Comparison of ENCODE assay signal across 24 cellular contexts in genomic region chr17:79864617-79865250, GRCh38. TPM values are rescaled to one million over a fixed set of nuclear protein-coding genes. Genes with fewer than 3 reads are reported as not detected.
DNase-seq lines count a peak whose midpoint lies in the region; ATAC-seq and TF ChIP-seq lines count a peak whose summit lies in the region.
"Had no signal": no experiment of that assay in that cellular context is flagged by ENCODE, and none has a peak within 500 bp of the region (broad histone marks: within the 10 kb centered on the region; RNA-seq: fewer than 3 reads in every experiment).

No MANE protein-coding gene starts in this region.

- no peaks in the 10 kb centered on the region for H3K9me2 ChIP-seq in SK-N-SH

- H3K4me3 Mint-ChIP-seq in CD14-positive monocyte = peak overlapping the region in 1 of 2 donors; percentile 9
- H3K4me3 Mint-ChIP-seq: CD8-positive, alpha-beta T cell had no signal

- TF ChIP-seq RAD21 in SK-N-SH (IDR thresholded peaks at IDR 0.05; ENCODE audit: low read length) = no peak

- no peak for ATAC-seq in SK-N-SH treated with all-trans-retinoic acid at 6 μM for 48 hours
- no peak for ATAC-seq in GM18519 (IDR thresholded peaks at IDR 0.05; ENCODE audit: low FRiP score, unreplicated experiment)
- ATAC-seq: CD8-positive, alpha-beta T cell; Right ventricle myocardium inferior had no signal

- no peak overlapping the region for H3K9ac ChIP-seq in SK-N-SH
- H3K9ac ChIP-seq: BLaER1 treated with 17β-estradiol and CSF1 and Interleukin-3, amounts not matched to agents 10 nM and 100 nM; KMS-11 had no signal

- H3K4me2 ChIP-seq in SK-N-SH (no peak overlapping the region), osteoblast (ENCODE audit: insufficient read depth, low read length) (no peak overlapping the region)
- H3K4me2 ChIP-seq: BLaER1 treated with 17β-estradiol and CSF1 and Interleukin-3, amounts not matched to agents 10 nM and 100 nM; KMS-11 had no signal

- 74% methylated on average over 20 of the region's 20 CpGs for WGBS in SK-N-SH (ENCODE audit: low lambda C conversion rate)

- H3K36me3 Mint-ChIP-seq in CD14-positive monocyte = no peaks in the 10 kb centered on the region
- H3K36me3 Mint-ChIP-seq: CD8-positive, alpha-beta T cell had no signal

- H3K79me2 ChIP-seq in SK-N-SH (ENCODE audit: insufficient read depth) (no peaks in the 10 kb centered on the region), osteoblast (ENCODE audit: insufficient read depth, low read length) (no peaks in the 10 kb centered on the region)

- no peak for TF ChIP-seq EP300 in SK-N-SH (IDR thresholded peaks at IDR 0.05; ENCODE audit: borderline replicate concordance in 1 of 2, low read depth in 1 of 2, low read length in 1 of 2)

- H3K4me1 Mint-ChIP-seq in CD14-positive monocyte = peaks cover 1% of the 10 kb centered on the region

- H4K20me1 ChIP-seq in SK-N-SH (ENCODE audit: insufficient read depth) (no peaks in the 10 kb centered on the region), osteoblast (ENCODE audit: insufficient read depth, low read length) (no peaks in the 10 kb centered on the region)

- H3K4me3 ChIP-seq in SK-N-SH (ENCODE audit: low read depth in 2 of 2, low read length in 1 of 2) = no peak overlapping the region
- no peak overlapping the region for H3K4me3 ChIP-seq in HEK293 (ENCODE audit: low read depth, low read length)
- no peak overlapping the region for H3K4me3 ChIP-seq in epithelial cell of esophagus (ENCODE audit: low read length)
- H3K4me3 ChIP-seq in osteoblast (ENCODE audit: insufficient read depth, low read length) = no peak overlapping the region
- H3K4me3 ChIP-seq: BLaER1 treated with 17β-estradiol and CSF1 and Interleukin-3, amounts not matched to agents 10 nM and 100 nM; HAP-1; SK-N-MC had no signal

- H3K27ac ChIP-seq in SK-N-SH (ENCODE audit: low read depth in 2 of 2, low read length in 1 of 2) = no peak overlapping the region
- no peak overlapping the region for H3K27ac ChIP-seq in HEK293 (ENCODE audit: extremely low read depth, low read depth, low read length)
- no peak overlapping the region for H3K27ac ChIP-seq in osteoblast (ENCODE audit: low read depth, low read length)
- H3K27ac ChIP-seq: BLaER1 treated with 17β-estradiol and CSF1 and Interleukin-3, amounts not matched to agents 10 nM and 100 nM; HL-60; KMS-11; SK-N-MC had no signal

- H3F3A ChIP-seq in SK-N-SH (replicated peaks; ENCODE audit: insufficient read depth) = peaks cover 9% of the 10 kb centered on the region

- no peak for TF ChIP-seq CTCF in SK-N-SH (IDR thresholded peaks at IDR 0.05)
- no peak for TF ChIP-seq CTCF in HEK293 (tag by site-specific recombination; IDR thresholded peaks at IDR 0.05)
- TF ChIP-seq CTCF in epithelial cell of esophagus (IDR thresholded peaks at IDR 0.05; ENCODE audit: insufficient read depth, low read depth, low read length, missing control alignments) = no peak
- TF ChIP-seq CTCF in osteoblast (IDR thresholded peaks at IDR 0.05; ENCODE audit: extremely low read depth, low read depth, low read length) = no peak
- no peak for TF ChIP-seq CTCF in CD14-positive monocyte (IDR thresholded peaks at IDR 0.05)

- intact Hi-C loops in CD14-positive monocyte (cut with micrococcal nuclease) = no loop called here

- H3K36me3 ChIP-seq in SK-N-SH (replicated peaks in 1 of 2; ENCODE audit: control insufficient read depth in 1 of 2, insufficient read depth in 2 of 2, low read length in 1 of 2) = no peaks in the 10 kb centered on the region
- no peaks in the 10 kb centered on the region for H3K36me3 ChIP-seq in HEK293 (ENCODE audit: control insufficient read depth in 2 of 2, insufficient read depth in 1 of 2, low read length in 2 of 2)
- H3K36me3 ChIP-seq in osteoblast (ENCODE audit: insufficient read depth, low read length) = no peaks in the 10 kb centered on the region
- H3K36me3 ChIP-seq: BLaER1 treated with 17β-estradiol and CSF1 and Interleukin-3, amounts not matched to agents 10 nM and 100 nM; HAP-1 had no signal

- no peak overlapping the region for H2AFZ ChIP-seq in SK-N-SH (ENCODE audit: low read depth)
- H2AFZ ChIP-seq in osteoblast (ENCODE audit: low read length) = no peak overlapping the region

- H3K27ac Mint-ChIP-seq in CD14-positive monocyte = peak overlapping the region in 1 of 7 donors; percentile 6
- H3K27ac Mint-ChIP-seq: CD8-positive, alpha-beta T cell had no signal

- H3K27me3 ChIP-seq in SK-N-SH (ENCODE audit: insufficient read depth) (peaks cover 17% of the 10 kb centered on the region; the same call in 1 of the 2 replicates), osteoblast (ENCODE audit: insufficient read depth, low read length) (peaks cover 43% of the 10 kb centered on the region)

- H3K9me3 ChIP-seq in SK-N-SH (no peaks in the 10 kb centered on the region), HEK293 (ENCODE audit: control insufficient read depth, insufficient read depth, low read depth, low read length) (no peaks in the 10 kb centered on the region), osteoblast (ENCODE audit: low read depth, low read length) (no peaks in the 10 kb centered on the region)
- H3K9me3 ChIP-seq: BLaER1 treated with 17β-estradiol and CSF1 and Interleukin-3, amounts not matched to agents 10 nM and 100 nM; HAP-1 had no signal

- POLR2A ChIA-PET in SK-N-SH (lab: Yijun Ruan, JAX) (no interaction called here), HEK293 (lab: Yijun Ruan, JAX) (interaction anchor here (1.9 kb wide), 1 partner anchor 25 kb away, joined by 8 read pairs; the partner anchor contains the start of gene CBX4)

- peak; percentile 24 for DNase-seq in SK-N-SH
- DNase-seq in epithelial cell of esophagus (ENCODE audit: low read depth) = peak; percentile 16
- peak; percentile 65 for DNase-seq in osteoblast (ENCODE audit: insufficient read length, low spot score, missing footprints)
- DNase-seq in activated CD8-positive, alpha-beta memory T cell treated with anti-CD3 and anti-CD28 coated beads for 24 hours = no peak
- DNase-seq in CD14-positive monocyte (ENCODE audit: low spot score) = no peak
- DNase-seq: 8988T; Calu3; CD8-positive, alpha-beta T cell; DMS153; GDM1; NCI-H1105; NCI-H2029 treated with DMSO at 0.1 percent for 48 hours; NCI-H226; NCI-H526; OCI-M1 had no signal

- no peaks in the 10 kb centered on the region for H3K9me3 Mint-ChIP-seq in CD14-positive monocyte
- H3K9me3 Mint-ChIP-seq: CD8-positive, alpha-beta T cell had no signal

- H3K4me1 ChIP-seq in SK-N-SH (ENCODE audit: control insufficient read depth in 1 of 2, insufficient read depth in 2 of 2, low read depth in 1 of 2, low read length in 1 of 2) (no peaks in the 10 kb centered on the region), HEK293 (ENCODE audit: control insufficient read depth, insufficient read depth, low read length) (no peaks in the 10 kb centered on the region), osteoblast (ENCODE audit: insufficient read depth, low read length) (no peaks in the 10 kb centered on the region)

- peaks cover 20 to 48% (median 32%) of the 10 kb centered on the region in 3 donors for H3K27me3 Mint-ChIP-seq in CD14-positive monocyte (ENCODE audit: low read depth in 3 of 3)

- CTCF ChIA-PET in SK-N-SH (lab: Yijun Ruan, JAX) (interaction anchor here (0.7 to 2.4 kb wide), 9 partner anchors 10 to 141 kb away, joined by 3 to 9 read pairs (median 3); partner anchors contain the start of gene CBX4), HEK293 (lab: Yijun Ruan, JAX) (interaction anchor here (0.6 to 2.2 kb wide), 4 partner anchors 9 to 880 kb away, joined by 3 to 16 read pairs (median 4); no protein-coding TSS in a partner anchor)

TF ChIP-seq in SK-N-SH, 30 proteins besides CTCF, POLR2A, EP300 and RAD21 (continues in another document):
- TF ChIP-seq RCOR1 (IDR thresholded peaks at IDR 0.05; ENCODE audit: low read length) = no peak
- no peak for TF ChIP-seq TCF12 (IDR thresholded peaks at IDR 0.05)
- no peak for TF ChIP-seq SIN3A (IDR thresholded peaks at IDR 0.05; ENCODE audit: borderline replicate concordance, low read depth, low read length)
- TF ChIP-seq MEF2A (IDR thresholded peaks at IDR 0.05; ENCODE audit: borderline replicate concordance, low read depth) = no peak
- no peak for TF ChIP-seq EZH2phosphoT487 (IDR thresholded peaks at IDR 0.05; ENCODE audit: borderline replicate concordance, low read depth)

TF ChIP-seq in SK-N-SH treated with all-trans-retinoic acid at 6 μM for 48 hours, 23 proteins besides CTCF, POLR2A, EP300 and RAD21 (continues in another document):
- TF ChIP-seq ZFP30 (CRISPR knock-in tag; IDR thresholded peaks at IDR 0.05) (no peak), ISL1 (CRISPR knock-in tag; IDR thresholded peaks at IDR 0.05) (no peak)

RNA-seq across cellular contexts. Expression of gene CBX4, which starts 25.5 kb away (rescaled TPM):
- 16.6 and 21.9 TPM in 2 replicates for polyA plus RNA-seq in SK-N-SH (2012; rRNA removed)
- polyA plus RNA-seq in SK-N-SH (2012; cell fraction: cytosol; rRNA removed) = 11.0 and 13.2 TPM in 2 replicates
- 23.6 and 29.2 TPM in 2 replicates for polyA plus RNA-seq in SK-N-SH (2012; cell fraction: nucleus; rRNA removed)
- total RNA-seq in osteoblast = 17.1 and 22.1 TPM in 2 replicates
- 1 to 10 TPM; 1.4 to 3.6 TPM for polyA plus RNA-seq in CD14-positive monocyte

Comparison
In these comparisons a context has a peak if more than half of its experiments do, and no peak if none do; other contexts are left out.
1. DNase-seq: peak in SK-N-SH (single experiment), epithelial cell of esophagus (single experiment) and osteoblast (single experiment); none in activated CD8-positive, alpha-beta memory T cell treated with anti-CD3 and anti-CD28 coated beads for 24 hours (single experiment) and CD14-positive monocyte (single experiment).